Comparison of ENCODE assay signal across 25 cellular contexts in genomic region chr18:44409524-44409923, GRCh38.
"Had no signal": no experiment of that assay in that cellular context is flagged by ENCODE, and none has a peak within 500 bp of the region (broad histone marks: within the 10 kb centered on the region; RNA-seq: fewer than 3 reads in every experiment).

No MANE protein-coding gene starts in this region.

- H3K36me3 ChIP-seq: neural progenitor cell, prostate gland, right atrium auricular region, sigmoid colon, spleen, tibial artery, upper lobe of left lung had no signal

- H3K9me3 ChIP-seq: mucosa of descending colon, prostate gland, sigmoid colon, testis, tibial artery, upper lobe of left lung had no signal

- H3K27ac Mint-ChIP-seq: immature natural killer cell; mesothelial cell of epicardium; nephron; neural progenitor cell; stimulated activated memory B cell treated with anti-CD40 and anti-IgM and Interleukin-4, amounts not matched to agents 10 μg/mL and 1 μg/mL and 100 μg/mL, for 72 hours had no signal

- H3K4me1 ChIP-seq: neural progenitor cell, prostate gland, right atrium auricular region, spleen, testis, upper lobe of left lung had no signal

- H3K4me3 ChIP-seq: coronary artery, lung, mucosa of descending colon, neural progenitor cell, prostate gland, right atrium auricular region, sigmoid colon, spleen, testis, tibial artery, upper lobe of left lung had no signal

- H3K27me3 ChIP-seq: neural progenitor cell, right atrium auricular region, sigmoid colon, spleen, testis, tibial artery, upper lobe of left lung had no signal

- ATAC-seq: left ventricle myocardium superior; mucosa of descending colon; stimulated activated memory B cell treated with anti-CD40 and anti-IgM and Interleukin-4, amounts not matched to agents 10 μg/mL and 1 μg/mL and 100 μg/mL, for 72 hours; stimulated activated naive CD8-positive, alpha-beta T cell treated with anti-CD3 and anti-CD28 coated beads, Interleukin-15, Interleukin-2, amounts not matched to agents 100 U/mL and 50 U/mL, for 24 hours had no signal

- H3K4me2 ChIP-seq: neural progenitor cell had no signal

- H3K4me3 Mint-ChIP-seq: immature natural killer cell; mesothelial cell of epicardium; naive B cell; nephron; neural progenitor cell; stimulated activated memory B cell treated with anti-CD40 and anti-IgM and Interleukin-4, amounts not matched to agents 10 μg/mL and 1 μg/mL and 100 μg/mL, for 72 hours had no signal

- H3K9ac ChIP-seq: neural progenitor cell had no signal

- H2AFZ ChIP-seq: neural progenitor cell had no signal

- H3K4me1 Mint-ChIP-seq: immature natural killer cell; naive B cell; neural progenitor cell; stimulated activated memory B cell treated with anti-CD40 and anti-IgM and Interleukin-4, amounts not matched to agents 10 μg/mL and 1 μg/mL and 100 μg/mL, for 72 hours had no signal

- H3K27ac ChIP-seq: coronary artery, neural progenitor cell, prostate gland, right atrium auricular region, sigmoid colon, spleen, testis, tibial artery, upper lobe of left lung had no signal

- H3K36me3 Mint-ChIP-seq: neural progenitor cell; stimulated activated memory B cell treated with anti-CD40 and anti-IgM and Interleukin-4, amounts not matched to agents 10 μg/mL and 1 μg/mL and 100 μg/mL, for 72 hours had no signal

- DNase-seq: dermis blood vessel endothelial cell; effector memory CD4-positive, alpha-beta T cell; hypothalamus; immature natural killer cell; islet precursor cell; left ventricle myocardium superior; mesenchymal stem cell; mucosa of descending colon; naive B cell; sigmoid colon; spleen; stimulated activated CD4-positive, alpha-beta T cell treated with anti-CD3 and anti-CD28 coated beads, Interleukin-4, amount 100 ng/mL, for 4 hours; stimulated activated naive CD8-positive, alpha-beta T cell treated with anti-CD3 and anti-CD28 coated beads, Interleukin-15, Interleukin-2, amounts not matched to agents 100 U/mL and 50 U/mL, for 24 hours; substantia nigra; testis; tibial artery; upper lobe of left lung had no signal

- H3K9me3 Mint-ChIP-seq: neural progenitor cell; stimulated activated memory B cell treated with anti-CD40 and anti-IgM and Interleukin-4, amounts not matched to agents 10 μg/mL and 1 μg/mL and 100 μg/mL, for 72 hours had no signal
